ENCODE assay signal across 26 cellular contexts in genomic region chr22:25377699-25378098, GRCh38.
"Had no signal": no experiment of that assay in that cellular context is flagged by ENCODE, and none has a peak within 500 bp of the region (broad histone marks: within the 10 kb centered on the region; RNA-seq: fewer than 3 reads in every experiment).

No MANE protein-coding gene starts in this region.

- H3K4me1 Mint-ChIP-seq: nephron had no signal

- H3K27me3 Mint-ChIP-seq: naive thymus-derived CD4-positive, alpha-beta T cell; progenitor cell of endocrine pancreas; stimulated activated memory B cell treated with anti-CD40 and anti-IgM and Interleukin-4, amounts not matched to agents 10 μg/mL and 1 μg/mL and 100 μg/mL, for 72 hours; stimulated activated naive CD8-positive, alpha-beta T cell treated with anti-CD3 and anti-CD28 coated beads, Interleukin-15, amount 100 ng/mL, for 72 hours; type B pancreatic cell had no signal

- H3K27ac Mint-ChIP-seq: natural killer cell; nephron; neural progenitor cell; progenitor cell of endocrine pancreas; stimulated activated memory B cell treated with anti-CD40 and anti-IgM and Interleukin-4, amounts not matched to agents 10 μg/mL and 1 μg/mL and 100 μg/mL, for 72 hours; stimulated activated naive CD8-positive, alpha-beta T cell treated with anti-CD3 and anti-CD28 coated beads, Interleukin-15, amount 100 ng/mL, for 72 hours; type B pancreatic cell had no signal

- ATAC-seq: naive thymus-derived CD4-positive, alpha-beta T cell; natural killer cell; psoas muscle; right cardiac atrium; right lobe of liver; stimulated activated memory B cell treated with anti-CD40 and anti-IgM and Interleukin-4, amounts not matched to agents 10 μg/mL and 1 μg/mL and 100 μg/mL, for 72 hours; stimulated activated naive CD8-positive, alpha-beta T cell treated with anti-CD3 and anti-CD28 coated beads, Interleukin-15, amount 100 ng/mL, for 72 hours; stimulated activated naive CD8-positive, alpha-beta T cell treated with anti-CD3 and anti-CD28 coated beads, Interleukin-15, Interleukin-2, amounts not matched to agents 100 U/mL and 50 U/mL, for 24 hours had no signal

- H3K9me3 Mint-ChIP-seq: naive thymus-derived CD4-positive, alpha-beta T cell; natural killer cell; nephron; neural progenitor cell; stimulated activated memory B cell treated with anti-CD40 and anti-IgM and Interleukin-4, amounts not matched to agents 10 μg/mL and 1 μg/mL and 100 μg/mL, for 72 hours; stimulated activated naive CD8-positive, alpha-beta T cell treated with anti-CD3 and anti-CD28 coated beads, Interleukin-15, amount 100 ng/mL, for 72 hours; type B pancreatic cell had no signal

- FAIRE-seq: small intestine had no signal

- H3K36me3 Mint-ChIP-seq: natural killer cell had no signal

- H3K4me3 Mint-ChIP-seq: naive thymus-derived CD4-positive, alpha-beta T cell; natural killer cell; nephron; neural progenitor cell; stimulated activated memory B cell treated with anti-CD40 and anti-IgM and Interleukin-4, amounts not matched to agents 10 μg/mL and 1 μg/mL and 100 μg/mL, for 72 hours; stimulated activated naive CD8-positive, alpha-beta T cell treated with anti-CD3 and anti-CD28 coated beads, Interleukin-15, amount 100 ng/mL, for 72 hours; type B pancreatic cell had no signal

- DNase-seq: naive thymus-derived CD4-positive, alpha-beta T cell; natural killer cell; occipital lobe; ovary; psoas muscle; right lobe of liver; sigmoid colon; small intestine; stimulated activated CD4-positive, alpha-beta T cell treated with anti-CD3 and anti-CD28 coated beads, Interleukin-15, amount 100 ng/mL, for 24 hours; stimulated activated CD4-positive, alpha-beta T cell treated with anti-CD3 and anti-CD28 coated beads, Interleukin-4, amount 100 ng/mL, for 1 hour; stimulated activated CD4-positive, alpha-beta T cell treated with anti-CD3 and anti-CD28 coated beads, Interleukin-4, amount 100 ng/mL, for 4 hours; stimulated activated CD8-positive, alpha-beta memory T cell treated with anti-CD3 and anti-CD28 coated beads, Interleukin-4, amount 100 ng/mL, for 48 hours; stimulated activated naive CD4-positive, alpha-beta T cell; stimulated activated naive CD8-positive, alpha-beta T cell treated with anti-CD3 and anti-CD28 coated beads, Interleukin-15, amount 100 ng/mL, for 72 hours; stimulated activated naive CD8-positive, alpha-beta T cell treated with anti-CD3 and anti-CD28 coated beads, Interleukin-15, Interleukin-2, amounts not matched to agents 100 U/mL and 50 U/mL, for 24 hours; substantia nigra; testis; tibial artery; transverse colon; upper lobe of right lung had no signal
